In the genomic region with DNA sequence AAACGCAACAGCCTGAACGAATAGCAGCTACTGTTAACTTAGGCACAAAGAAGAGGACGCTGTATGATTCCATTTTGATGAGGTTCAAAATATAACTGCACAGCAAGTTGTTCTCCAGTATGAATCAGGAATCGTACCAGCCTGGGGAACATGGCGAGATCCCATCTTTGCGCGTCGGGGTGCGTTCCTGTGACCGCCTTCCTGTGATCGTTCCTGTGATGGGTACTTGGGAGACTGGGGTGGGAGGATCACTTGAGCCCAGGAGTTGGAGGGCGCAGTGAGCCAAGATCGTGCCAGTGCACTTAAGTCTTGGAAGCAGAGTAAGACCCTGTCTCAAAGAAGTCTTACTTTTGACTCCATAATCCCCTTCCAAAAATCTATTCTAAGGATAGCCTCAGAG, we compare ENCODE assay signal across 8 cellular contexts. TPM values are rescaled to one million over a fixed set of nuclear protein-coding genes. Genes with fewer than 3 reads are reported as not detected.
DNase-seq lines count a peak whose midpoint lies in the region; ATAC-seq and TF ChIP-seq lines count a peak whose summit lies in the region.

No MANE protein-coding gene starts in this region.

- H3K4me3 ChIP-seq in GM12864 (ENCODE audit: low read depth, low read length): peak overlapping the region; percentile 94
- H3K4me3 ChIP-seq in PC-3 (ENCODE audit: low read length): no peak overlapping the region
- peak overlapping the region; percentile 99 for H3K4me3 ChIP-seq in endodermal cell (ENCODE audit: low read length)
- peak overlapping the region; percentile 96 for H3K4me3 ChIP-seq in ovary
- no peak overlapping the region for H3K4me3 ChIP-seq in mucosa of descending colon

- intact Hi-C loops in PC-3 (cut with micrococcal nuclease): loop anchor here (5.0 kb wide), 1 partner anchor 215 kb away; a partner anchor contains a TSS
- intact Hi-C loops in ovary (cut with DNase I): no loop called here
- intact Hi-C loops in mucosa of descending colon (cut with DNase I, micrococcal nuclease): no loop called here

- peaks cover 30% of the 10 kb centered on the region for H4K20me1 ChIP-seq in PC-3 (ENCODE audit: low read length)

- peaks cover 3% of the 10 kb centered on the region for H3K27me3 Mint-ChIP-seq in endodermal cell (ENCODE audit: insufficient read depth)

- H3K4me3 Mint-ChIP-seq in endodermal cell: peak overlapping the region; percentile 98

- H3K4me1 Mint-ChIP-seq in endodermal cell: peaks cover 19% of the 10 kb centered on the region

- TF ChIP-seq POLR2A in ovary (IDR thresholded peaks at IDR 0.05): no peak

- peak overlapping the region; percentile 100 for H3K27ac Mint-ChIP-seq in endodermal cell

- POLR2A ChIA-PET in PC-3 (lab: Charles Lee; ENCODE audit: unreplicated experiment): no interaction called here

- H3K4me2 ChIP-seq in PC-3 (ENCODE audit: low read length): peak overlapping the region; percentile 84; the same call in 1 of the 2 replicates

- H3K9me3 Mint-ChIP-seq in endodermal cell: peaks cover 3% of the 10 kb centered on the region

- WGBS in endodermal cell (ENCODE audit: insufficient coverage in 1 of 2, insufficient read length in 1 of 2), 2 experiments: 96 to 100% methylated on average over 5 to 13 of the region's 13 CpGs
- WGBS in ovary, 3 donors: 76 to 87% (median 82%) methylated on average over 13 of the region's 13 CpGs

- no peak for TF ChIP-seq EP300 in ovary (IDR thresholded peaks at IDR 0.05)

- H3K27me3 ChIP-seq in PC-3 (ENCODE audit: low read length) (no peaks in the 10 kb centered on the region), endodermal cell (ENCODE audit: control insufficient read depth, insufficient read depth, low read length, poor library complexity, severe bottlenecking) (no peaks in the 10 kb centered on the region), ovary (no peaks in the 10 kb centered on the region)

- no peaks in the 10 kb centered on the region for H3K9me3 ChIP-seq in PC-3 (ENCODE audit: low read length)
- no peaks in the 10 kb centered on the region for H3K9me3 ChIP-seq in endodermal cell (ENCODE audit: control insufficient read depth, low read length)
- no peaks in the 10 kb centered on the region for H3K9me3 ChIP-seq in ovary
- no peaks in the 10 kb centered on the region for H3K9me3 ChIP-seq in mucosa of descending colon

- H3K36me3 Mint-ChIP-seq in endodermal cell (ENCODE audit: low read depth): peaks cover 5% of the 10 kb centered on the region

- BruUV-seq in PC-3 (replicated peaks; lab: Mats Ljungman, UMichigan): no TSS peak

- no peaks in the 10 kb centered on the region for H3F3A ChIP-seq in PC-3 (ENCODE audit: low read length, unreplicated experiment)

- ATAC-seq in PC-3: no peak
- ATAC-seq in GM18517 (IDR thresholded peaks at IDR 0.05; ENCODE audit: unreplicated experiment): no peak
- ATAC-seq in GM19395 (IDR thresholded peaks at IDR 0.05; ENCODE audit: unreplicated experiment): no peak
- ATAC-seq in mucosa of descending colon: no peak

- H3K36me3 ChIP-seq in PC-3 (ENCODE audit: low read depth, low read length): no peaks in the 10 kb centered on the region
- no peaks in the 10 kb centered on the region for H3K36me3 ChIP-seq in endodermal cell (ENCODE audit: control insufficient read depth, insufficient read depth, low read length)
- no peaks in the 10 kb centered on the region for H3K36me3 ChIP-seq in ovary
- H3K36me3 ChIP-seq in mucosa of descending colon (ENCODE audit: low read depth): no peaks in the 10 kb centered on the region

- peaks cover 20% of the 10 kb centered on the region for H3K4me1 ChIP-seq in PC-3 (ENCODE audit: insufficient read depth, low read length)
- H3K4me1 ChIP-seq in endodermal cell (ENCODE audit: control insufficient read depth, insufficient read depth, low read length): no peaks in the 10 kb centered on the region
- H3K4me1 ChIP-seq in ovary (ENCODE audit: insufficient read depth): peaks cover 7% of the 10 kb centered on the region
- peaks cover 14% of the 10 kb centered on the region for H3K4me1 ChIP-seq in mucosa of descending colon (ENCODE audit: low read depth)

- DNase-seq in GM12864 (ENCODE audit: low read depth): no peak
- DNase-seq in PC-3: no peak
- no peak for DNase-seq in endodermal cell
- DNase-seq in ovary: peak in 1 of 5 donors; percentile 26
- DNase-seq in mucosa of descending colon: no peak
- DNase-seq in SIG-M5 (lab: John Stamatoyannopoulos, UW): no peak

- H3K27ac ChIP-seq in PC-3 (ENCODE audit: low read length) (no peak overlapping the region), endodermal cell (ENCODE audit: low read depth, low read length) (no peak overlapping the region), ovary (no peak overlapping the region)

- H3K79me2 ChIP-seq in PC-3 (ENCODE audit: low read length): peaks cover 39% of the 10 kb centered on the region

- CTCF ChIA-PET in PC-3 (lab: Charles Lee): no interaction called here

- H2AFZ ChIP-seq in PC-3 (ENCODE audit: low read length): 0 out of 2 replicates have a peak overlapping the region, but pooled peaks have one; percentile 89

- no peaks in the 10 kb centered on the region for H3K9me2 ChIP-seq in PC-3 (replicated peaks; ENCODE audit: low read length)

- H3K9ac ChIP-seq in PC-3 (ENCODE audit: low read length) (no peak overlapping the region), endodermal cell (ENCODE audit: extremely low read depth, low read length, poor library complexity, severe bottlenecking) (peak overlapping the region; percentile 97)

- TF ChIP-seq CTCF in GM12864 (IDR thresholded peaks at IDR 0.05; ENCODE audit: low read depth, low read length, missing control alignments): no peak
- no peak for TF ChIP-seq CTCF in PC-3 (conservative IDR thresholded peaks at IDR 0.05; ENCODE audit: low read depth, low read length)
- no peak for TF ChIP-seq CTCF in endodermal cell (conservative IDR thresholded peaks at IDR 0.05)
- TF ChIP-seq CTCF in ovary (IDR thresholded peaks at IDR 0.05): no peak
- TF ChIP-seq CTCF in mucosa of descending colon (IDR thresholded peaks at IDR 0.05): no peak

RNA-seq across cellular contexts. Expression of a gene that starts 1.0 kb away (rescaled TPM):
- total RNA-seq in PC-3 (2014; rRNA removed): 31.4 and 31.7 TPM in 2 replicates
- total RNA-seq in endodermal cell: 10 to 100 TPM; 76.3 to 82.5 TPM
- 38.9 TPM for polyA plus RNA-seq in endodermal cell (2013, experiment 1 of 2)
- 39.7 TPM for polyA plus RNA-seq in endodermal cell (2013, experiment 2 of 2)
- 10 to 100 TPM; 32.9 to 56.2 (median 50.5) TPM for total RNA-seq in ovary
- polyA plus RNA-seq in ovary: 10 to 100 TPM; 16.3 to 46.7 TPM
- 10 to 100 TPM; 43.3 to 57.1 (median 43.4) TPM for total RNA-seq in mucosa of descending colon

RNA-seq across cellular contexts. Expression of a gene that starts 46.0 kb away (rescaled TPM):
- 23.6 and 25.3 TPM in 2 replicates for total RNA-seq in PC-3 (2014; rRNA removed)
- 10 to 100 TPM; 56.1 to 70.4 TPM for total RNA-seq in endodermal cell
- polyA plus RNA-seq in endodermal cell (2013, experiment 1 of 2): 53.0 TPM
- 55.3 TPM for polyA plus RNA-seq in endodermal cell (2013, experiment 2 of 2)
- 10 to 100 TPM in 5 of 7 donors, 1 to 10 TPM in 2; 8.0 to 31.2 (median 26.3) TPM for total RNA-seq in ovary
- polyA plus RNA-seq in ovary: 10 to 100 TPM; 13.1 to 32.5 TPM
- 10 to 100 TPM; 20.9 to 25.3 (median 21.3) TPM for total RNA-seq in mucosa of descending colon

Comparison
In these comparisons a context has a peak if more than half of its experiments do, and no peak if none do; other contexts are left out.
1. H3K4me3 ChIP-seq: peak in GM12864 (single experiment), endodermal cell (single experiment) and ovary (single experiment); none in PC-3 (single experiment) and mucosa of descending colon (single experiment).